ENCODE assay signal across 23 cellular contexts in genomic region chr3:30583973-30584372, GRCh38.
"Had no signal": no experiment of that assay in that cellular context is flagged by ENCODE, and none has a peak within 500 bp of the region (broad histone marks: within the 10 kb centered on the region; RNA-seq: fewer than 3 reads in every experiment).

No MANE protein-coding gene starts in this region.

- H3K27ac Mint-ChIP-seq: activated CD4-positive, alpha-beta memory T cell treated with anti-CD3 and anti-CD28 coated beads, Interleukin-2, amount 10 ng/mL, durations not matched to agents 7 days and 5 days; activated CD4-positive, alpha-beta T cell treated with anti-CD3 and anti-CD28 coated beads, Interleukin-2, amount 10 ng/mL, durations not matched to agents 7 days and 5 days; activated T-cell treated with anti-CD3 and anti-CD28 coated beads, Interleukin-2, amount 50 U/mL, for 24 hours; nephron had no signal

- H3K27ac ChIP-seq: epithelial cell of prostate, esophagus squamous epithelium, heart right ventricle, left ventricle myocardium inferior, psoas muscle, sigmoid colon had no signal

- FAIRE-seq: astrocyte had no signal

- H3K9me3 ChIP-seq: esophagus squamous epithelium, heart right ventricle, left ventricle myocardium inferior, psoas muscle, sigmoid colon, transverse colon had no signal

- H3K4me1 Mint-ChIP-seq: activated CD4-positive, alpha-beta memory T cell treated with anti-CD3 and anti-CD28 coated beads, Interleukin-2, amount 10 ng/mL, durations not matched to agents 7 days and 5 days; activated CD4-positive, alpha-beta T cell treated with anti-CD3 and anti-CD28 coated beads, Interleukin-2, amount 10 ng/mL, durations not matched to agents 7 days and 5 days had no signal

- H3K27me3 Mint-ChIP-seq: activated CD4-positive, alpha-beta memory T cell treated with anti-CD3 and anti-CD28 coated beads, Interleukin-2, amount 10 ng/mL, durations not matched to agents 7 days and 5 days; activated CD4-positive, alpha-beta T cell treated with anti-CD3 and anti-CD28 coated beads, Interleukin-2, amount 10 ng/mL, durations not matched to agents 7 days and 5 days; activated T-cell treated with anti-CD3 and anti-CD28 coated beads, Interleukin-2, amount 50 U/mL, for 24 hours had no signal

- H3K4me3 Mint-ChIP-seq: activated CD4-positive, alpha-beta memory T cell treated with anti-CD3 and anti-CD28 coated beads, Interleukin-2, amount 10 ng/mL, durations not matched to agents 7 days and 5 days; activated CD4-positive, alpha-beta T cell treated with anti-CD3 and anti-CD28 coated beads, Interleukin-2, amount 10 ng/mL, durations not matched to agents 7 days and 5 days; activated T-cell treated with anti-CD3 and anti-CD28 coated beads, Interleukin-2, amount 50 U/mL, for 24 hours; nephron had no signal

- H3K4me3 ChIP-seq: esophagus squamous epithelium, heart right ventricle, left ventricle myocardium inferior, psoas muscle, sigmoid colon, transverse colon had no signal

- H3K27me3 ChIP-seq: esophagus squamous epithelium, heart right ventricle, sigmoid colon, transverse colon had no signal

- H3K4me1 ChIP-seq: esophagus squamous epithelium, psoas muscle had no signal

- H3K9me3 Mint-ChIP-seq: activated CD4-positive, alpha-beta memory T cell treated with anti-CD3 and anti-CD28 coated beads, Interleukin-2, amount 10 ng/mL, durations not matched to agents 7 days and 5 days; activated T-cell treated with anti-CD3 and anti-CD28 coated beads, Interleukin-2, amount 50 U/mL, for 24 hours; nephron had no signal

- DNase-seq: activated CD4-positive, alpha-beta memory T cell treated with anti-CD3 and anti-CD28 coated beads, Interleukin-2, amount 10 ng/mL, durations not matched to agents 7 days and 5 days; activated CD4-positive, alpha-beta T cell treated with anti-CD3 and anti-CD28 coated beads for 1 hour; activated CD4-positive, alpha-beta T cell treated with anti-CD3 and anti-CD28 coated beads, Interleukin-2, amount 10 ng/mL, durations not matched to agents 7 days and 5 days; activated CD8-positive, alpha-beta memory T cell treated with anti-CD3 and anti-CD28 coated beads, Interleukin-2, amount 50 U/mL, for 48 hours; activated gamma-delta T cell; activated naive CD4-positive, alpha-beta T cell treated with anti-CD3 and anti-CD28 coated beads, Interleukin-2, amount 50 U/mL, for 16 hours; activated T-cell treated with anti-CD3 and anti-CD28 coated beads, Interleukin-2, amount 50 U/mL, for 24 hours; amniotic stem cell; caudate nucleus; effector CD8-positive, alpha-beta T cell; esophagus squamous epithelium; foreskin melanocyte; heart right ventricle; kidney glomerular epithelial cell; left ventricle myocardium inferior; psoas muscle; sigmoid colon; stimulated activated naive CD4-positive, alpha-beta T cell; T-helper 2 cell; transverse colon had no signal

- H3K36me3 ChIP-seq: esophagus squamous epithelium, heart right ventricle, left ventricle myocardium inferior, sigmoid colon, transverse colon had no signal
